Comparison of ENCODE assay signal across 8 cellular contexts in genomic region chr1:226308166-226308722, GRCh38. TPM values are rescaled to one million over a fixed set of nuclear protein-coding genes. Genes with fewer than 3 reads are reported as not detected.
DNase-seq lines count a peak whose midpoint lies in the region; ATAC-seq and TF ChIP-seq lines count a peak whose summit lies in the region.

No MANE protein-coding gene starts in this region.

- H3K4me1 ChIP-seq in PC-9 (replicated peaks; ENCODE audit: insufficient read depth) = peaks cover 24% of the 10 kb centered on the region
- no peaks in the 10 kb centered on the region for H3K4me1 ChIP-seq in breast epithelium
- peaks cover 3 to 20% of the 10 kb centered on the region in 2 donors for H3K4me1 ChIP-seq in thoracic aorta (ENCODE audit: control insufficient read depth in 1 of 2, low read depth in 2 of 2)

- peaks cover 12% of the 10 kb centered on the region for H3K4me1 Mint-ChIP-seq in memory B cell

- no peak for TF ChIP-seq POLR2A in breast epithelium (IDR thresholded peaks at IDR 0.05)

- no peaks in the 10 kb centered on the region for H3K36me3 ChIP-seq in PC-9 (ENCODE audit: low read depth)
- H3K36me3 ChIP-seq in breast epithelium = no peaks in the 10 kb centered on the region
- H3K36me3 ChIP-seq in thoracic aorta = no peaks in the 10 kb centered on the region

- H3F3A ChIP-seq in PC-9 (ENCODE audit: insufficient read depth, low read depth) = no peaks in the 10 kb centered on the region; the same call in 1 of the 2 replicates

- POLR2A ChIA-PET in PC-9 (lab: Charles Lee; ENCODE audit: unreplicated experiment) = no interaction called here

- DNase-seq in NCI-H1105 treated with DMSO at 0.1 percent for 48 hours (lab: John Stamatoyannopoulos, UW) = peak; percentile 11
- DNase-seq in NCI-H1105 (lab: John Stamatoyannopoulos, UW) = no peak
- no peak for DNase-seq in PC-9
- DNase-seq in breast epithelium (ENCODE audit: low spot score in 2 of 2) = no peak
- peak in 1 of 2 donors; percentile 14 for DNase-seq in memory B cell (ENCODE audit: low spot score in 2 of 2)
- no peak for DNase-seq in thoracic aorta (ENCODE audit: low spot score)
- no peak for DNase-seq in MV-4-11 (lab: John Stamatoyannopoulos, UW)

- H3K9me3 ChIP-seq in PC-9 (ENCODE audit: insufficient read depth, low read depth) (no peaks in the 10 kb centered on the region), breast epithelium (no peaks in the 10 kb centered on the region), thoracic aorta (no peaks in the 10 kb centered on the region)

- H3K79me2 ChIP-seq in PC-9 (ENCODE audit: low read depth) = peaks cover 52% of the 10 kb centered on the region

- H3K36me3 Mint-ChIP-seq in memory B cell = no peaks in the 10 kb centered on the region

- H3K9me3 Mint-ChIP-seq in memory B cell = no peaks in the 10 kb centered on the region

- H3K9me2 ChIP-seq in PC-9 (ENCODE audit: insufficient read depth) = no peaks in the 10 kb centered on the region

- BruUV-seq in PC-9 (replicated peaks; lab: Mats Ljungman, UMichigan) = TSS peak; percentile 47

- intact Hi-C loops in PC-9 (cut with micrococcal nuclease; ENCODE audit: unreplicated experiment) (loop anchor here (2.0 kb wide), 1 partner anchor 25 kb away; no protein-coding TSS in a partner anchor), breast epithelium (cut with DNase I; ENCODE audit: low total_unique reads) (no loop called here)

- no peaks in the 10 kb centered on the region for H4K20me1 ChIP-seq in PC-9 (ENCODE audit: insufficient read depth)

- peak overlapping the region; percentile 86 for H3K4me3 Mint-ChIP-seq in memory B cell

- H3K27ac Mint-ChIP-seq in memory B cell = peak overlapping the region; percentile 72

- peak overlapping the region; percentile 89 for H3K4me2 ChIP-seq in PC-9

- H3K27ac ChIP-seq in PC-9 (0 out of 2 replicates have a peak overlapping the region, but pooled peaks have one; percentile 40), breast epithelium (peak overlapping the region; percentile 45 to 48), thoracic aorta (peak overlapping the region; percentile 54 to 60)

- H3K4me3 ChIP-seq in PC-9 = peak overlapping the region; percentile 99
- peak overlapping the region; percentile 73 to 99 (median 81) for H3K4me3 ChIP-seq in breast epithelium
- peak overlapping the region; percentile 99 for H3K4me3 ChIP-seq in thoracic aorta

- H3K27me3 ChIP-seq in PC-9 (ENCODE audit: insufficient read depth, low read depth) (no peaks in the 10 kb centered on the region), breast epithelium (no peaks in the 10 kb centered on the region), thoracic aorta (replicated peaks; ENCODE audit: insufficient read depth) (no peaks in the 10 kb centered on the region)

- TF ChIP-seq CTCF in PC-9 (conservative IDR thresholded peaks at IDR 0.05) = no peak
- TF ChIP-seq CTCF in breast epithelium (IDR thresholded peaks at IDR 0.05) = no peak
- TF ChIP-seq CTCF in thoracic aorta (IDR thresholded peaks at IDR 0.05) = no peak

- H2AFZ ChIP-seq in PC-9 = peak overlapping the region; percentile 100

- CTCF ChIA-PET in PC-9 (lab: Charles Lee) = interaction anchor here (1.1 to 1.7 kb wide), 2 partner anchors 25 to 99 kb away, joined by 6 to 7 read pairs; partner anchors contain the start of gene PARP1

- peaks cover 3% of the 10 kb centered on the region for H3K27me3 Mint-ChIP-seq in memory B cell

- ATAC-seq in HG02763 (IDR thresholded peaks at IDR 0.05; ENCODE audit: unreplicated experiment) (peak; percentile 13), memory B cell (ENCODE audit: low read depth) (no peak), thoracic aorta (ENCODE audit: insufficient number of reproducible peaks, low FRiP score, low read depth) (no peak)

RNA-seq across cellular contexts. Expression of gene LIN9, which starts 0.7 kb away (rescaled TPM):
- 10.0 and 12.1 TPM in 2 replicates for total RNA-seq in PC-9 (2021)
- total RNA-seq in breast epithelium = 1 to 10 TPM; 1.9 to 5.6 (median 2.6) TPM
- 1 to 10 TPM; 1.3 to 1.6 TPM for total RNA-seq in thoracic aorta
